7 cellular contexts compared by ENCODE assay signal in the genomic region with DNA sequence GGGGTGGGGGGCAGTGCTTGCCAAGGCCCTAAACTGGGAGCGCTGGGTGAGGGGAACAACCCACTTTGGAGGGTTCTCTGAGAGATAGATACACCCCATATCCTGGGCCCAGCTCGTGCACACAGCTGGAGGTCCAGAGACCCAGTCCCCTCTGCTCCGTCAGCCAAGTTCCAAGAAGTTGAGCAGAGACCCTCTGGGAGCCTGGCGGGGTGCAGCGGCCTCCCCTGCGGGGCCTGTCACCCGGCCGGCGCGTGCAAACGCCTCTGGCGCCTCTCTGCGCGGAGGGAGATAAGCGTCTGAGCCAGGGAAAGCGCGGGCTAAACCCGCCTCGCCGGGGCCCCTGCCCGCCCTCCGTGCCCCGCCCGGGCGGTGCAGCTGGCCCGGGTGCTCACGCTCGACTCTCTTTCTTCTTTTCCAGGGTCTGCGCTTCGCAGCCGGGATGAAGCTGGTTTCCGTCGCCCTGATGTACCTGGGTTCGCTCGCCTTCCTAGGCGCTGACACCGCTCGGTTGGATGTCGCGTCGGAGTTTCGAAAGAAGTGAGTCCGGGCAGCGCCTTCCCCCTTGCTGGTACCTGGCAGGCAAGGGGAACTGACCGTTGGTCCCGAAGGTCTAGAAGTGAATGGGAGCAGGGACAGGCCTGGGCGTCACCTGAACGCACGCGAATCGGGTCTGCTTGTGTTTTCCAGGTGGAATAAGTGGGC. TPM values are rescaled to one million over a fixed set of nuclear protein-coding genes. Genes with fewer than 3 reads are reported as not detected.
DNase-seq lines count a peak whose midpoint lies in the region; ATAC-seq and TF ChIP-seq lines count a peak whose summit lies in the region.

No MANE protein-coding gene starts in this region.

- H3K27me3 ChIP-seq in skeletal muscle tissue (ENCODE audit: control insufficient read depth in 3 of 3, insufficient read depth in 3 of 3, low read length in 3 of 3), result peaks cover 0 to 7% (median 4%) of the 10 kb centered on the region in 3 donors

- TF ChIP-seq POLR2A in GM15510 (IDR thresholded peaks at IDR 0.05; ENCODE audit: borderline replicate concordance, extremely low read depth, insufficient read length), result peak; percentile 3

- peaks cover 55 to 63% (median 58%) of the 10 kb centered on the region in 3 donors for H3K4me1 ChIP-seq in skeletal muscle tissue (ENCODE audit: control insufficient read depth in 3 of 3, insufficient read depth in 3 of 3, low read length in 3 of 3)

- H3K27ac ChIP-seq in skeletal muscle tissue (ENCODE audit: low read depth, low read length), result peak overlapping the region; percentile 84

- DNase-seq in NCI-H774 (lab: John Stamatoyannopoulos, UW) (peak; percentile 33), astrocyte of the cerebellum (ENCODE audit: low read depth) (no peak)

- no peaks in the 10 kb centered on the region for H3K9me3 ChIP-seq in skeletal muscle tissue (ENCODE audit: control insufficient read depth in 3 of 3, low read length in 3 of 3)

- in situ Hi-C loops in astrocyte of the cerebellum (cut with HindIII; ENCODE audit: low sequenced_read_pairs), result no loop called here

- H3K4me3 ChIP-seq in astrocyte of the cerebellum (ENCODE audit: low read depth, low read length), result peak overlapping the region; percentile 84
- peak overlapping the region; percentile 92 for H3K4me3 ChIP-seq in iPS-11a (ENCODE audit: low read depth, low read length)
- H3K4me3 ChIP-seq in skeletal muscle tissue (ENCODE audit: low read length in 3 of 3), result peak overlapping the region; percentile 96 to 99 (median 98)

- H3K36me3 ChIP-seq in skeletal muscle tissue (ENCODE audit: control insufficient read depth in 3 of 3, insufficient read depth in 3 of 3, low read length in 3 of 3), result peaks cover 0 to 5% (median 0%) of the 10 kb centered on the region in 3 donors

- peak overlapping the region; percentile 80 to 94 (median 86) for H3K9ac ChIP-seq in skeletal muscle tissue (ENCODE audit: low read depth in 1 of 3, low read length in 3 of 3)

- ATAC-seq in HG02588 (IDR thresholded peaks at IDR 0.05; ENCODE audit: unreplicated experiment), result no peak
- no peak for ATAC-seq in GM21526 (IDR thresholded peaks at IDR 0.05; ENCODE audit: low FRiP score, unreplicated experiment)

- no peak for TF ChIP-seq CTCF in astrocyte of the cerebellum (IDR thresholded peaks at IDR 0.05; ENCODE audit: low read depth, low read length, missing control alignments)

RNA-seq across cellular contexts. Expression of a gene that starts 0.5 kb away (rescaled TPM):
- total RNA-seq in skeletal muscle tissue, result 28.2 TPM

RNA-seq across cellular contexts. Expression of a gene that starts 11.4 kb away (rescaled TPM):
- 34.4 TPM for total RNA-seq in skeletal muscle tissue
